ENCODE assay signal across 8 cellular contexts in the genomic region with DNA sequence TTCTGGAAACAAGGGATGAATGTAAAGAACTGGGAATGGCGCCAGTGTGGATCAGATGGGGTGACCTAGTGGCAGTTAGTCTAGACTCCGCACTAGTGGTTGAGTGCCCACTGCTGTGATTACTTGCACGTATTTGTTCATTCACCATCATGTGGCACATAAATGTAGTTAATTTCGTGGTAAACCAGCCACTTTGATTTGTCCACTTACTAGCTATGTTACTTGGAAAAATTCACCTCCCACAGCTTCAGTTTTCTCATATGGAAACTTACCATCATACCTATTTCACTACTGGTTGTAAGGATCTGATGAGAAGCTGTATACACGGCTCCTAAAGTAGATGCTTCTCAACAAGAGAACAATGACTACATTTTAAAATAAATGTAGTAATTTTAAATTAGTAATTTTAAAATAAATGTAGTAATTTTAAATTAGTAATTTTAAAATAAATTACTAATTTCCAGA. TPM values are rescaled to one million over a fixed set of nuclear protein-coding genes. Genes with fewer than 3 reads are reported as not detected.
A peak's percentile ranks its signal among the peaks of the same experiment; 100 is the strongest.
DNase-seq lines count a peak whose midpoint lies in the region; ATAC-seq, FAIRE-seq and TF ChIP-seq lines count a peak whose summit lies in the region.

No MANE protein-coding gene starts in this region.

- 21% methylated on average over 4 of the region's 5 CpGs for WGBS in K562 (ENCODE audit: insufficient coverage, low coverage, missing lambda C conversion rate)

- H3K4me2 ChIP-seq in HCT116 (ENCODE audit: low read length) (peak overlapping the region; percentile 74), K562 (ENCODE audit: insufficient read depth, low read length) (peak overlapping the region; percentile 82)

- TF ChIP-seq RAD21 in HCT116 (IDR thresholded peaks at IDR 0.05; ENCODE audit: low read depth) (no peak), K562 (CRISPR knock-in tag; conservative IDR thresholded peaks at IDR 0.05 in 1 of 2, IDR thresholded peaks at IDR 0.05 in 1 of 2) (no peak)

- FAIRE-seq in K562 (lab: Jason Lieb, UNC): no peak

- no peaks in the 10 kb centered on the region for H3K27me3 ChIP-seq in BJ (ENCODE audit: control insufficient read depth, insufficient read depth, low read length)
- no peaks in the 10 kb centered on the region for H3K27me3 ChIP-seq in HCT116 (ENCODE audit: insufficient read depth, low read length)
- no peaks in the 10 kb centered on the region for H3K27me3 ChIP-seq in K562 (ENCODE audit: control insufficient read depth in 2 of 2, insufficient read depth in 2 of 2, low read length in 2 of 2)
- H3K27me3 ChIP-seq in mucosa of stomach (ENCODE audit: control insufficient read depth, insufficient read depth, low read length): no peaks in the 10 kb centered on the region

- no peak for DNase-seq in BJ (ENCODE audit: low read depth)
- no peak for DNase-seq in HCT116 (ENCODE audit: low read depth, low spot score)
- DNase-seq in K562 (ENCODE audit: extremely low read depth in 1 of 4, low spot score in 3 of 4): no peak
- DNase-seq in globus pallidus (ENCODE audit: low spot score): no peak
- DNase-seq in LoVo (ENCODE audit: low spot score): no peak
- DNase-seq in GOT3 (lab: John Stamatoyannopoulos, UW): no peak

- H3K9me3 ChIP-seq in HCT116 (ENCODE audit: control insufficient read depth in 1 of 2, insufficient read depth in 1 of 2, low read depth in 1 of 2, low read length in 2 of 2): no peaks in the 10 kb centered on the region
- no peaks in the 10 kb centered on the region for H3K9me3 ChIP-seq in K562 (replicated peaks; ENCODE audit: control insufficient read depth, insufficient read depth, low read depth, low read length)
- no peaks in the 10 kb centered on the region for H3K9me3 ChIP-seq in mucosa of stomach (ENCODE audit: control insufficient read depth, low read length)

- intact Hi-C loops in HCT116 (cut with micrococcal nuclease): no loop called here
- intact Hi-C loops in K562 (cut with micrococcal nuclease): no loop called here

- no peaks in the 10 kb centered on the region for H4K20me1 ChIP-seq in HCT116 (ENCODE audit: insufficient read depth)
- no peaks in the 10 kb centered on the region for H4K20me1 ChIP-seq in K562 (replicated peaks; ENCODE audit: control insufficient read depth, insufficient read depth, low read length)

- H3K79me2 ChIP-seq in HCT116 (ENCODE audit: insufficient read depth, low read length) (no peaks in the 10 kb centered on the region), K562 (ENCODE audit: control insufficient read depth, insufficient read depth, low read length) (no peaks in the 10 kb centered on the region)

- ATAC-seq in HCT116 (no peak), K562 (no peak), HG03521 (IDR thresholded peaks at IDR 0.05; ENCODE audit: unreplicated experiment) (no peak)

- 0 out of 2 replicates have a peak overlapping the region, but pooled peaks have one; percentile 37 for H3K27ac ChIP-seq in HCT116 (ENCODE audit: low read depth, low read length)
- no peak overlapping the region; the same call in 2 of the 3 replicates for H3K27ac ChIP-seq in K562 (ENCODE audit: extremely low read depth, low read depth, low read length)

- H3K4me1 ChIP-seq in HCT116 (ENCODE audit: control insufficient read depth in 1 of 2, insufficient read depth in 2 of 2, low read length in 2 of 2) (peaks cover 0 to 4% of the 10 kb centered on the region in 2 experiments; a peak in 1 of 4 replicates), K562 (replicated peaks in 1 of 2; ENCODE audit: control insufficient read depth in 2 of 2, insufficient read depth in 2 of 2, low read length in 2 of 2) (peaks cover 2 to 10% of the 10 kb centered on the region in 2 experiments; a peak in 3 of 5 replicates), mucosa of stomach (ENCODE audit: control insufficient read depth, insufficient read depth, low read length) (no peaks in the 10 kb centered on the region)

- TF ChIP-seq POLR2A in HCT116 (IDR thresholded peaks at IDR 0.05; ENCODE audit: borderline replicate concordance, extremely low read depth, insufficient read depth, insufficient read length): no peak
- TF ChIP-seq POLR2A in K562 (conservative IDR thresholded peaks at IDR 0.05): no peak; the same call in 1 of the 2 replicates

- CTCF ChIA-PET in BJ (lab: Yijun Ruan, JAX) (no interaction called here), HCT116 (lab: Charles Lee) (no interaction called here), K562 (lab: Yijun Ruan, JAX; ENCODE audit: low intra/inter-chr PET ratio) (no interaction called here)

- POLR2A ChIA-PET in BJ (lab: Charles Lee) (no interaction called here), HCT116 (lab: Charles Lee) (no interaction called here), K562 (lab: Yijun Ruan, JAX) (no interaction called here)

- H3K9ac ChIP-seq in HCT116 (ENCODE audit: low read length): peak overlapping the region; percentile 66; the same call in 1 of the 2 replicates
- H3K9ac ChIP-seq in K562 (ENCODE audit: insufficient read depth in 1 of 2, low read depth in 2 of 2, low read length in 2 of 2): peak overlapping the region; percentile 44 to 83; a peak in 3 of 4 replicates
- H3K9ac ChIP-seq in mucosa of stomach (ENCODE audit: low read length): peak overlapping the region; percentile 86

- RAD21 ChIA-PET in HCT116 (lab: Charles Lee; ENCODE audit: low non-redundant PET in 1 of 2, low total read pairs in 2 of 2, uncharacterized antibody in 2 of 2, unreplicated experiment in 2 of 2): no interaction called here

- H3K9me1 ChIP-seq in K562 (ENCODE audit: control insufficient read depth, insufficient read depth, low read length): no peaks in the 10 kb centered on the region

- H3K4me3 ChIP-seq in BJ (ENCODE audit: low read depth, low read length) (peak overlapping the region; percentile 83), HCT116 (replicated peaks in 1 of 2; ENCODE audit: low read depth in 1 of 2, low read length in 2 of 2) (peak overlapping the region; percentile 61 to 68), K562 (peak overlapping the region; percentile 50; the same call in 1 of the 2 replicates), mucosa of stomach (ENCODE audit: low read length) (no peak overlapping the region)

- in situ Hi-C loops in K562 (cut with MboI): no loop called here

- peak overlapping the region; percentile 6 for H2AFZ ChIP-seq in HCT116 (ENCODE audit: low read depth, low read length, poor library complexity, severe bottlenecking)
- peak overlapping the region; percentile 95 for H2AFZ ChIP-seq in K562 (ENCODE audit: low read depth, low read length)

- H3K36me3 ChIP-seq in BJ (ENCODE audit: control insufficient read depth, insufficient read depth, low read length) (no peaks in the 10 kb centered on the region), HCT116 (ENCODE audit: control insufficient read depth in 1 of 2, insufficient read depth in 2 of 2, low read length in 2 of 2) (no peaks in the 10 kb centered on the region), K562 (ENCODE audit: control insufficient read depth, insufficient read depth, low read length) (no peaks in the 10 kb centered on the region), mucosa of stomach (ENCODE audit: control insufficient read depth, insufficient read depth, low read length) (no peaks in the 10 kb centered on the region)

- TSS peak; percentile 84 for BruUV-seq in HCT116 (replicated peaks; lab: Mats Ljungman, UMichigan)
- no TSS peak for BruUV-seq in K562 (replicated peaks; lab: Mats Ljungman, UMichigan)

- TF ChIP-seq EP300 in K562 (IDR thresholded peaks at IDR 0.05; ENCODE audit: low read length): no peak

- no peak for TF ChIP-seq CTCF in BJ (IDR thresholded peaks at IDR 0.05; ENCODE audit: insufficient read depth, low read depth, low read length)
- TF ChIP-seq CTCF in HCT116 (IDR thresholded peaks at IDR 0.05 in 2 of 3, conservative IDR thresholded peaks at IDR 0.05 in 1 of 3; ENCODE audit: borderline replicate concordance in 1 of 3, insufficient read depth in 1 of 3, low read depth in 2 of 3, low read length in 2 of 3): no peak
- no peak for TF ChIP-seq CTCF in K562 (IDR thresholded peaks at IDR 0.05 in 2 of 3, conservative IDR thresholded peaks at IDR 0.05 in 1 of 3; ENCODE audit: insufficient read depth in 2 of 3, low read depth in 1 of 3, low read length in 3 of 3)

- no peaks in the 10 kb centered on the region for H3K9me2 ChIP-seq in HCT116 (ENCODE audit: insufficient read depth)

TF ChIP-seq in HCT116, 20 proteins besides CTCF, POLR2A, EP300 and RAD21 (continues in another document):
- TF ChIP-seq, protein P1, sequence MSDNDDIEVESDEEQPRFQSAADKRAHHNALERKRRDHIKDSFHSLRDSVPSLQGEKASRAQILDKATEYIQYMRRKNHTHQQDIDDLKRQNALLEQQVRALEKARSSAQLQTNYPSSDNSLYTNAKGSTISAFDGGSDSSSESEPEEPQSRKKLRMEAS (IDR thresholded peaks at IDR 0.05): no peak
- TF ChIP-seq SP1 (IDR thresholded peaks at IDR 0.05; ENCODE audit: low read depth) (no peak), EZH2phosphoT487 (IDR thresholded peaks at IDR 0.05; ENCODE audit: borderline replicate concordance) (no peak)

RNA-seq across cellular contexts. Expression of a gene that starts 0.4 kb away (rescaled TPM):
- polyA plus RNA-seq in BJ (2011; rRNA removed) (11.3 and 20.9 TPM in 2 replicates), K562 (2011; rRNA removed) (5.4 TPM in 2 replicates), K562 (2014; fragmentation: Illumina TruSeq; extraction: Trizol) (7.4 and 8.4 TPM in 2 replicates), K562 (2014; fragmentation: Nextera tagmentation; extraction: Ambion mirVana) (10 to 100 TPM; 15.5 to 17.5 TPM), K562 (2014; rRNA removed) (6.1 and 6.7 TPM in 2 replicates)
- polyA minus RNA-seq in BJ (2011; rRNA and poly(A)+ RNA removed): 5.1 and 7.6 TPM in 2 replicates
- total RNA-seq in HCT116 (2021; ENCODE audit: unreplicated experiment) (20.9 TPM), K562 (2014; rRNA removed) (4.5 and 4.7 TPM in 2 replicates), K562 (2014; rRNA removed; fragmentation: Illumina TruSeq; extraction: Trizol) (8.4 and 10.2 TPM in 2 replicates), K562 (2015; rRNA removed; fragmentation: Illumina TruSeq; extraction: Trizol) (6.6 and 8.3 TPM in 2 replicates), K562 (2021) (5.9 and 6.3 TPM in 2 replicates)
- polyA plus RNA-seq in HCT116 (2012): 8.7 and 10.0 TPM in 2 replicates
- total RNA-seq in K562 (2011; cell fraction: chromatin; rRNA removed; ENCODE audit: low replicate concordance): 1.0 and 1.6 TPM in 2 replicates
- total RNA-seq in K562 (2011; cell fraction: nucleolus; rRNA removed): 0.26 and 0.83 TPM in 2 replicates
- 0.81 and 2.2 TPM in 2 replicates for total RNA-seq in K562 (2011; cell fraction: nucleoplasm; rRNA removed)
- polyA plus RNA-seq in K562 (2011; cell fraction: cytosol; rRNA removed): 0.75 and 3.2 TPM in 2 replicates
- 1.4 and 3.2 TPM in 2 replicates for polyA plus RNA-seq in K562 (2011; cell fraction: nucleus; rRNA removed)
- polyA plus RNA-seq in K562 (2012): 6.8 and 10.8 TPM in 2 replicates
- 4.4 and 5.1 TPM in 2 replicates for polyA minus RNA-seq in K562 (2011; rRNA and poly(A)+ RNA removed)
- polyA minus RNA-seq in K562 (2011; cell fraction: cytosol; rRNA and poly(A)+ RNA removed): 1.5 and 2.6 TPM in 2 replicates
- 0.94 and 3.0 TPM in 2 replicates for polyA minus RNA-seq in K562 (2011; cell fraction: nucleus; rRNA and poly(A)+ RNA removed)
